8 cellular contexts compared by ENCODE assay signal in the genomic region with DNA sequence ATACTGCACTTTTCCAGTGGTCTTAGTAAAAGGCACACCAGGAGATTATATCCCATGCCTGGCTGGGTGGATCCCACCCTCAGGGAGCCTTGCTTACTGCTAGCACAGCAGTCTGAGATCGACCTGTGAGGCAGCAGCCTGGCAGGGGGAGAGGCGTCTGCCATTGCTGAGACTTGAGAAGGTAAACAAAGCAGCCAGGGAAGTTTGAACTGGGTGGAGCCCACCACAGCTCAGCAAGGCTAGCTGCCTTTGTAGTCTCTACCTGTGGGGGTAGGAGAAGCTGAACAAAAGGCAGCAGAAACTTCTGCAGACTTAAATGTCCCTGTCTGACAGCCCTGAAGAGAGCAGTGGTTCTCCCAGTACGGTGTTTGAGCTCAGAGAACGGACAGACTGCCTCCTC.
DNase-seq lines count a peak whose midpoint lies in the region; ATAC-seq and TF ChIP-seq lines count a peak whose summit lies in the region.
"Not testable (repeated sequence)": the region's sequence is repeated elsewhere in the genome, so short reads cannot be mapped to it uniquely, and the experiment has no call there.

No MANE protein-coding gene starts in this region.

- TF ChIP-seq CTCF in CD8-positive, alpha-beta T cell (IDR thresholded peaks at IDR 0.05); Loucy (conservative IDR thresholded peaks at IDR 0.05; ENCODE audit: low read length); PC-9 (conservative IDR thresholded peaks at IDR 0.05): not testable (repeated sequence)

- H3K9me3 Mint-ChIP-seq in CD8-positive, alpha-beta T cell; activated CD4-positive, alpha-beta T cell treated with anti-CD3 and anti-CD28 coated beads, Interleukin-2, amount 10 ng/mL, durations not matched to agents 24 days and 14 days; activated naive CD8-positive, alpha-beta T cell treated with anti-CD3 and anti-CD28 coated beads, Interleukin-2, amount 10 ng/mL, durations not matched to agents 7 days and 5 days: not testable (repeated sequence)
- H3K9me3 Mint-ChIP-seq in activated CD8-positive, alpha-beta T cell treated with anti-CD3 and anti-CD28 coated beads, Interleukin-2, amount 10 ng/mL, durations not matched to agents 7 days and 5 days (ENCODE audit: insufficient read depth): peaks cover 11% of the 10 kb centered on the region
- H3K9me3 Mint-ChIP-seq in activated naive CD4-positive, alpha-beta T cell treated with anti-CD3 and anti-CD28 coated beads, Interleukin-2, amount 10 ng/mL, durations not matched to agents 7 days and 5 days: peaks cover 12% of the 10 kb centered on the region
- peaks cover 11 to 52% (median 27%) of the 10 kb centered on the region in 9 donors for H3K9me3 Mint-ChIP-seq in naive thymus-derived CD8-positive, alpha-beta T cell

- peak; percentile 32 for ATAC-seq in CD8-positive, alpha-beta T cell
- not testable (repeated sequence) for ATAC-seq in activated CD8-positive, alpha-beta T cell treated with anti-CD3 and anti-CD28 coated beads, Interleukin-2, amount 10 ng/mL, durations not matched to agents 7 days and 5 days; activated naive CD8-positive, alpha-beta T cell treated with anti-CD3 and anti-CD28 coated beads, Interleukin-2, amount 10 ng/mL, durations not matched to agents 7 days and 5 days (ENCODE audit: low read depth)
- peak; percentile 30 to 50 for ATAC-seq in naive thymus-derived CD8-positive, alpha-beta T cell

- not testable (repeated sequence) for H3K79me2 ChIP-seq in Loucy (ENCODE audit: insufficient read depth, low read length); PC-9 (ENCODE audit: low read depth)

- H3K36me3 ChIP-seq in CD8-positive, alpha-beta T cell (ENCODE audit: insufficient read depth, low read length); Loucy (ENCODE audit: insufficient read depth, low read length); PC-9 (ENCODE audit: low read depth): not testable (repeated sequence)

- peak overlapping the region; percentile 9 for H3K4me3 ChIP-seq in CD8-positive, alpha-beta T cell (ENCODE audit: low read depth, low read length)
- peak overlapping the region; percentile 50 for H3K4me3 ChIP-seq in Loucy (ENCODE audit: low read length, poor library complexity, severe bottlenecking)
- H3K4me3 ChIP-seq in PC-9: not testable (repeated sequence)

- peaks cover 47% of the 10 kb centered on the region for H3K4me1 ChIP-seq in CD8-positive, alpha-beta T cell (ENCODE audit: insufficient read depth, low read length)
- H3K4me1 ChIP-seq in Loucy (ENCODE audit: insufficient read depth, low read length, poor library complexity, severe bottlenecking): peaks cover 52% of the 10 kb centered on the region
- not testable (repeated sequence) for H3K4me1 ChIP-seq in PC-9 (replicated peaks; ENCODE audit: insufficient read depth)

- not testable (repeated sequence) for H3K27me3 ChIP-seq in CD8-positive, alpha-beta T cell (ENCODE audit: insufficient read depth, low read length); Loucy (ENCODE audit: insufficient read depth, low read length, poor library complexity, severe bottlenecking); PC-9 (ENCODE audit: insufficient read depth, low read depth)

- POLR2A ChIA-PET in CD8-positive, alpha-beta T cell (lab: Charles Lee); PC-9 (lab: Charles Lee; ENCODE audit: unreplicated experiment); activated CD8-positive, alpha-beta T cell treated with anti-CD3 and anti-CD28 coated beads, Interleukin-2, amount 10 ng/mL, durations not matched to agents 7 days and 5 days (lab: Charles Lee); activated naive CD8-positive, alpha-beta T cell treated with anti-CD3 and anti-CD28 coated beads, Interleukin-2, amount 10 ng/mL, durations not matched to agents 7 days and 5 days (lab: Charles Lee): not testable (repeated sequence)
- POLR2A ChIA-PET in naive thymus-derived CD8-positive, alpha-beta T cell (lab: Charles Lee): interaction anchor here (1.1 to 2.6 kb wide), 2 partner anchors 13 to 61 kb away, joined by 3 to 9 read pairs; no protein-coding TSS in a partner anchor

- not testable (repeated sequence) for H4K20me1 ChIP-seq in Loucy (ENCODE audit: insufficient read depth, low read length, poor library complexity, severe bottlenecking); PC-9 (ENCODE audit: insufficient read depth)

- H3K9ac ChIP-seq in Loucy (ENCODE audit: low read depth, low read length, poor library complexity, severe bottlenecking): not testable (repeated sequence)

- intact Hi-C loops in CD8-positive, alpha-beta T cell (cut with DNase I, micrococcal nuclease); PC-9 (cut with micrococcal nuclease; ENCODE audit: unreplicated experiment); activated CD4-positive, alpha-beta T cell treated with anti-CD3 and anti-CD28 coated beads, Interleukin-2, amount 10 ng/mL, durations not matched to agents 24 days and 14 days (cut with micrococcal nuclease): not testable (repeated sequence)

- DNase-seq in CD8-positive, alpha-beta T cell: peak in 2 of 7 experiments; percentile 22 to 68
- DNase-seq in PC-9; activated CD4-positive, alpha-beta T cell treated with anti-CD3 and anti-CD28 coated beads, Interleukin-2, amount 10 ng/mL, durations not matched to agents 24 days and 14 days; activated CD8-positive, alpha-beta T cell treated with anti-CD3 and anti-CD28 coated beads, Interleukin-2, amount 10 ng/mL, durations not matched to agents 7 days and 5 days; activated naive CD8-positive, alpha-beta T cell treated with anti-CD3 and anti-CD28 coated beads, Interleukin-2, amount 10 ng/mL, durations not matched to agents 7 days and 5 days: not testable (repeated sequence)
- DNase-seq in activated naive CD4-positive, alpha-beta T cell treated with anti-CD3 and anti-CD28 coated beads, Interleukin-2, amount 10 ng/mL, durations not matched to agents 7 days and 5 days: peak; percentile 40
- peak in 6 of 10 donors; percentile 18 to 66 (median 42) for DNase-seq in naive thymus-derived CD8-positive, alpha-beta T cell

- H3K4me3 Mint-ChIP-seq in CD8-positive, alpha-beta T cell: peak overlapping the region; percentile 37
- H3K4me3 Mint-ChIP-seq in activated CD4-positive, alpha-beta T cell treated with anti-CD3 and anti-CD28 coated beads, Interleukin-2, amount 10 ng/mL, durations not matched to agents 24 days and 14 days: peak overlapping the region; percentile 40
- not testable (repeated sequence) for H3K4me3 Mint-ChIP-seq in activated CD8-positive, alpha-beta T cell treated with anti-CD3 and anti-CD28 coated beads, Interleukin-2, amount 10 ng/mL, durations not matched to agents 7 days and 5 days; activated naive CD4-positive, alpha-beta T cell treated with anti-CD3 and anti-CD28 coated beads, Interleukin-2, amount 10 ng/mL, durations not matched to agents 7 days and 5 days
- H3K4me3 Mint-ChIP-seq in activated naive CD8-positive, alpha-beta T cell treated with anti-CD3 and anti-CD28 coated beads, Interleukin-2, amount 10 ng/mL, durations not matched to agents 7 days and 5 days: peak overlapping the region; percentile 44
- peak overlapping the region; percentile 11 to 79 (median 58) for H3K4me3 Mint-ChIP-seq in naive thymus-derived CD8-positive, alpha-beta T cell

- peak overlapping the region; percentile 80 for H3K27ac Mint-ChIP-seq in CD8-positive, alpha-beta T cell
- not testable (repeated sequence) for H3K27ac Mint-ChIP-seq in activated CD4-positive, alpha-beta T cell treated with anti-CD3 and anti-CD28 coated beads, Interleukin-2, amount 10 ng/mL, durations not matched to agents 24 days and 14 days
- H3K27ac Mint-ChIP-seq in activated CD8-positive, alpha-beta T cell treated with anti-CD3 and anti-CD28 coated beads, Interleukin-2, amount 10 ng/mL, durations not matched to agents 7 days and 5 days: peak overlapping the region; percentile 78
- peak overlapping the region; percentile 79 for H3K27ac Mint-ChIP-seq in activated naive CD4-positive, alpha-beta T cell treated with anti-CD3 and anti-CD28 coated beads, Interleukin-2, amount 10 ng/mL, durations not matched to agents 7 days and 5 days
- peak overlapping the region; percentile 42 for H3K27ac Mint-ChIP-seq in activated naive CD8-positive, alpha-beta T cell treated with anti-CD3 and anti-CD28 coated beads, Interleukin-2, amount 10 ng/mL, durations not matched to agents 7 days and 5 days
- peak overlapping the region; percentile 29 to 94 (median 84) for H3K27ac Mint-ChIP-seq in naive thymus-derived CD8-positive, alpha-beta T cell

- H3K4me2 ChIP-seq in Loucy (ENCODE audit: low read depth, low read length, poor library complexity, severe bottlenecking) (peak overlapping the region; percentile 69), PC-9 (0 out of 2 replicates have a peak overlapping the region, but pooled peaks have one; percentile 4)

- not testable (repeated sequence) for H2AFZ ChIP-seq in Loucy (ENCODE audit: low read length)
- peak overlapping the region; percentile 63 for H2AFZ ChIP-seq in PC-9

- peaks cover 11% of the 10 kb centered on the region; the same call in 1 of the 2 replicates for H3F3A ChIP-seq in Loucy (ENCODE audit: low read depth)
- H3F3A ChIP-seq in PC-9 (ENCODE audit: insufficient read depth, low read depth): not testable (repeated sequence)

- not testable (repeated sequence) for H3K27me3 Mint-ChIP-seq in CD8-positive, alpha-beta T cell (ENCODE audit: low read depth); activated CD4-positive, alpha-beta T cell treated with anti-CD3 and anti-CD28 coated beads, Interleukin-2, amount 10 ng/mL, durations not matched to agents 24 days and 14 days; activated CD8-positive, alpha-beta T cell treated with anti-CD3 and anti-CD28 coated beads, Interleukin-2, amount 10 ng/mL, durations not matched to agents 7 days and 5 days (ENCODE audit: low read depth); activated naive CD4-positive, alpha-beta T cell treated with anti-CD3 and anti-CD28 coated beads, Interleukin-2, amount 10 ng/mL, durations not matched to agents 7 days and 5 days; activated naive CD8-positive, alpha-beta T cell treated with anti-CD3 and anti-CD28 coated beads, Interleukin-2, amount 10 ng/mL, durations not matched to agents 7 days and 5 days; naive thymus-derived CD8-positive, alpha-beta T cell

- H3K9me2 ChIP-seq in Loucy (replicated peaks; ENCODE audit: low read depth, low read length); PC-9 (ENCODE audit: insufficient read depth): not testable (repeated sequence)

- H3K9me3 ChIP-seq in CD8-positive, alpha-beta T cell (ENCODE audit: low read length); Loucy (ENCODE audit: insufficient read depth, low read depth, low read length); PC-9 (ENCODE audit: insufficient read depth, low read depth): not testable (repeated sequence)

- peaks cover 57% of the 10 kb centered on the region for H3K4me1 Mint-ChIP-seq in CD8-positive, alpha-beta T cell (ENCODE audit: low read depth)
- peaks cover 37% of the 10 kb centered on the region for H3K4me1 Mint-ChIP-seq in activated CD4-positive, alpha-beta T cell treated with anti-CD3 and anti-CD28 coated beads, Interleukin-2, amount 10 ng/mL, durations not matched to agents 24 days and 14 days
- peaks cover 54% of the 10 kb centered on the region for H3K4me1 Mint-ChIP-seq in activated CD8-positive, alpha-beta T cell treated with anti-CD3 and anti-CD28 coated beads, Interleukin-2, amount 10 ng/mL, durations not matched to agents 7 days and 5 days (ENCODE audit: low read depth)
- peaks cover 70% of the 10 kb centered on the region for H3K4me1 Mint-ChIP-seq in activated naive CD4-positive, alpha-beta T cell treated with anti-CD3 and anti-CD28 coated beads, Interleukin-2, amount 10 ng/mL, durations not matched to agents 7 days and 5 days
- H3K4me1 Mint-ChIP-seq in activated naive CD8-positive, alpha-beta T cell treated with anti-CD3 and anti-CD28 coated beads, Interleukin-2, amount 10 ng/mL, durations not matched to agents 7 days and 5 days: peaks cover 44% of the 10 kb centered on the region
- H3K4me1 Mint-ChIP-seq in naive thymus-derived CD8-positive, alpha-beta T cell: peaks cover 37 to 76% (median 55%) of the 10 kb centered on the region in 4 donors

- not testable (repeated sequence) for H3K27ac ChIP-seq in CD8-positive, alpha-beta T cell (ENCODE audit: low read depth, low read length); PC-9

- H3K36me3 Mint-ChIP-seq in CD8-positive, alpha-beta T cell; activated CD4-positive, alpha-beta T cell treated with anti-CD3 and anti-CD28 coated beads, Interleukin-2, amount 10 ng/mL, durations not matched to agents 24 days and 14 days (ENCODE audit: low read depth): not testable (repeated sequence)
- H3K36me3 Mint-ChIP-seq in activated CD8-positive, alpha-beta T cell treated with anti-CD3 and anti-CD28 coated beads, Interleukin-2, amount 10 ng/mL, durations not matched to agents 7 days and 5 days (ENCODE audit: low read depth): peaks cover 21% of the 10 kb centered on the region
- H3K36me3 Mint-ChIP-seq in activated naive CD4-positive, alpha-beta T cell treated with anti-CD3 and anti-CD28 coated beads, Interleukin-2, amount 10 ng/mL, durations not matched to agents 7 days and 5 days: peaks cover 13% of the 10 kb centered on the region
- H3K36me3 Mint-ChIP-seq in activated naive CD8-positive, alpha-beta T cell treated with anti-CD3 and anti-CD28 coated beads, Interleukin-2, amount 10 ng/mL, durations not matched to agents 7 days and 5 days: peaks cover 17% of the 10 kb centered on the region
- peaks cover 0 to 29% (median 16%) of the 10 kb centered on the region in 3 donors for H3K36me3 Mint-ChIP-seq in naive thymus-derived CD8-positive, alpha-beta T cell

- CTCF ChIA-PET in CD8-positive, alpha-beta T cell (lab: Charles Lee): interaction anchor here (1.5 kb wide), 1 partner anchor 15 kb away, joined by 5 read pairs; no protein-coding TSS in a partner anchor
- CTCF ChIA-PET in PC-9 (lab: Charles Lee); activated naive CD4-positive, alpha-beta T cell treated with anti-CD3 and anti-CD28 coated beads, Interleukin-2, amount 10 ng/mL, durations not matched to agents 7 days and 5 days (lab: Charles Lee): not testable (repeated sequence)
- CTCF ChIA-PET in activated CD8-positive, alpha-beta T cell treated with anti-CD3 and anti-CD28 coated beads, Interleukin-2, amount 10 ng/mL, durations not matched to agents 7 days and 5 days (lab: Charles Lee): interaction anchor here (1.0 to 1.6 kb wide), 3 partner anchors 13 to 48 kb away, joined by 3 to 5 read pairs (median 3); no protein-coding TSS in a partner anchor

- not testable (repeated sequence) for BruUV-seq in PC-9 (replicated peaks; lab: Mats Ljungman, UMichigan)
